25 cellular contexts compared by ENCODE assay signal in genomic region chr6:2187826-2188225, GRCh38. TPM values are rescaled to one million over a fixed set of nuclear protein-coding genes. Genes with fewer than 3 reads are reported as not detected.
DNase-seq lines count a peak whose midpoint lies in the region; ATAC-seq, FAIRE-seq and TF ChIP-seq lines count a peak whose summit lies in the region.
"Had no signal": no experiment of that assay in that cellular context is flagged by ENCODE, and none has a peak within 500 bp of the region (broad histone marks: within the 10 kb centered on the region; RNA-seq: fewer than 3 reads in every experiment).

No MANE protein-coding gene starts in this region.

- in situ Hi-C loops in GM12878 (cut with MboI) = no loop called here

- POLR2A ChIA-PET in GM12878 (lab: Charles Lee) = no interaction called here

- DNase-seq in GM12878 (ENCODE audit: low read depth, low spot score) (no peak), NAMALWA (ENCODE audit: low spot score) (no peak), NCI-H446 treated with DMSO at 0.1 percent for 48 hours (lab: John Stamatoyannopoulos, UW) (no peak)
- DNase-seq: Calu3; CD8-positive, alpha-beta memory T cell; H9; HFFc6; NCI-H1092 treated with DMSO at 0.1 percent for 48 hours; NCI-H146; NCI-H2029; NCI-H2227 treated with DMSO at 0.1 percent for 48 hours; NCI-H510A treated with DMSO at 0.1 percent for 48 hours; NCI-H748 treated with DMSO at 0.1 percent for 48 hours; PC-9; SIG-M5; SK-N-SH had no signal

- intact Hi-C loops in GM12878 (cut with micrococcal nuclease; ENCODE audit: unreplicated experiment) = loop anchor here (2.0 kb wide), 1 partner anchor 77 kb away; no protein-coding TSS in a partner anchor

- CTCF ChIA-PET in GM12878 (lab: Yijun Ruan, JAX) = interaction anchor here (0.7 to 1.2 kb wide), 3 partner anchors 10 to 763 kb away, joined by 3 to 4 read pairs (median 3); no protein-coding TSS in a partner anchor

- no peak overlapping the region for H3K27ac ChIP-seq in GM12878 (ENCODE audit: control insufficient read depth, insufficient read depth)
- H3K27ac ChIP-seq: C4-2B, PC-9, RWPE1 had no signal

- TF ChIP-seq CTCF in GM12878 (IDR thresholded peaks at IDR 0.05 in 2 of 3, conservative IDR thresholded peaks at IDR 0.05 in 1 of 3; ENCODE audit: control insufficient read depth in 2 of 3, extremely low read depth in 1 of 3, insufficient read depth in 1 of 3, low read depth in 3 of 3, low read length in 3 of 3) = no peak

- RAD21 ChIA-PET in GM12878 (lab: Charles Lee; ENCODE audit: unreplicated experiment) = interaction anchor here (1.5 kb wide), 1 partner anchor 27 kb away, joined by 3 read pairs; no protein-coding TSS in a partner anchor

- H3K9me3 ChIP-seq in GM12878 (replicated peaks; ENCODE audit: control insufficient read depth, insufficient read depth, low read length) = no peaks in the 10 kb centered on the region; the same call in 2 of the 3 replicates
- H3K9me3 ChIP-seq: SK-N-SH had no signal

- no peak for TF ChIP-seq RAD21 in GM12878 (IDR thresholded peaks at IDR 0.05; ENCODE audit: insufficient read depth, low read depth, low read length)

- 78% methylated on average over 3 of the region's 3 CpGs for WGBS in GM12878 (ENCODE audit: insufficient coverage, insufficient replicate concordance, low lambda C conversion rate, missing lambda C conversion rate)

- peaks cover 13% of the 10 kb centered on the region for H4K20me1 ChIP-seq in GM12878 (ENCODE audit: control insufficient read depth, insufficient read depth)

- FAIRE-seq in GM12878 (lab: Jason Lieb, UNC) = no peak
- FAIRE-seq: G401.6, K562 had no signal

- no peak for TF ChIP-seq POLR2A in GM12878 (IDR thresholded peaks at IDR 0.05; ENCODE audit: low read depth, low read length)

- no peaks in the 10 kb centered on the region for H3K27me3 ChIP-seq in GM12878 (replicated peaks in 1 of 2; ENCODE audit: control insufficient read depth in 2 of 2, insufficient read depth in 2 of 2, low read length in 1 of 2)

- H3K4me3 ChIP-seq in GM12878 = no peak overlapping the region
- H3K4me3 ChIP-seq: K562, PC-9 had no signal

- no peaks in the 10 kb centered on the region; a peak in 1 of 4 replicates for H3K36me3 ChIP-seq in GM12878 (ENCODE audit: control insufficient read depth in 2 of 2, insufficient read depth in 2 of 2, low read length in 1 of 2)

- SMC1A ChIA-PET in GM12878 (lab: Charles Lee; ENCODE audit: uncharacterized antibody, unreplicated experiment) = interaction anchor here (0.8 to 1.0 kb wide), 2 partner anchors 51 to 90 kb away, joined by 3 read pairs; no protein-coding TSS in a partner anchor

- H3K79me2 ChIP-seq in GM12878 (ENCODE audit: control insufficient read depth, insufficient read depth, low read length) = 0 out of 2 replicates have a peak, but pooled peaks cover 1% of the 10 kb centered on the region

- no peak overlapping the region for H3K4me2 ChIP-seq in GM12878 (ENCODE audit: control insufficient read depth, insufficient read depth)
- H3K4me2 ChIP-seq: PC-9, SK-N-SH had no signal

- peaks cover 18% of the 10 kb centered on the region for H3K4me1 ChIP-seq in GM12878 (ENCODE audit: control insufficient read depth, insufficient read depth, low read length)

- no peak overlapping the region for H2AFZ ChIP-seq in GM12878 (ENCODE audit: control insufficient read depth, low read depth, low read length)
- H2AFZ ChIP-seq: PC-9 had no signal

- BruUV-seq in GM12878 (replicated peaks; lab: Mats Ljungman, UMichigan) = no TSS peak

- ATAC-seq in GM18498 (IDR thresholded peaks at IDR 0.05; ENCODE audit: unreplicated experiment) = peak; percentile 41
- ATAC-seq in GM18909 (IDR thresholded peaks at IDR 0.05; ENCODE audit: poor library complexity, unreplicated experiment) = peak; percentile 62
- peak; percentile 52 for ATAC-seq in HG03108 (IDR thresholded peaks at IDR 0.05; ENCODE audit: unreplicated experiment)
- peak; percentile 43; the same call in 2 of the 3 replicates for ATAC-seq in GM12878
- no peak for ATAC-seq in HG02938 (IDR thresholded peaks at IDR 0.05; ENCODE audit: unreplicated experiment)
- ATAC-seq in GM19351 (IDR thresholded peaks at IDR 0.05; ENCODE audit: unreplicated experiment) = no peak
- ATAC-seq: K562 had no signal

- no peak overlapping the region for H3K9ac ChIP-seq in GM12878 (ENCODE audit: control insufficient read depth, insufficient read depth, low read length)
- H3K9ac ChIP-seq: SK-N-SH had no signal

- TF ChIP-seq EP300 in GM12878 (IDR thresholded peaks at IDR 0.05; ENCODE audit: borderline replicate concordance in 1 of 2, control insufficient read depth in 1 of 2, low read depth in 2 of 2, low read length in 2 of 2) = no peak

TF ChIP-seq in GM12878, 131 proteins besides CTCF, POLR2A, EP300 and RAD21:
- TF ChIP-seq ELK1 (IDR thresholded peaks at IDR 0.05; ENCODE audit: low read depth, low read length) (no peak), BRCA1 (IDR thresholded peaks at IDR 0.05; ENCODE audit: low read depth, low read length) (no peak), SPI1 (IDR thresholded peaks at IDR 0.05; ENCODE audit: borderline replicate concordance, insufficient read depth, low read depth, low read length) (no peak), NKRF (conservative IDR thresholded peaks at IDR 0.05) (no peak), NR2C1 (IDR thresholded peaks at IDR 0.05) (no peak), PML (IDR thresholded peaks at IDR 0.05; ENCODE audit: low read length) (no peak), NFXL1 (IDR thresholded peaks at IDR 0.05; ENCODE audit: borderline replicate concordance) (no peak)
TF ChIP-seq in GM12878: peak in this region for 0.

RNA-seq across cellular contexts. Expression of gene GMDS, which starts 57.6 kb away (rescaled TPM):
- 44.3 and 59.2 TPM in 2 replicates for total RNA-seq in GM12878 (2013; cell fraction: nucleolus; rRNA removed)
- total RNA-seq in GM12878 (2014; rRNA removed) (14.4 and 17.7 TPM in 2 replicates), GM12878 (2014; rRNA removed; fragmentation: Illumina TruSeq; extraction: Trizol) (22.3 and 24.8 TPM in 2 replicates), GM12878 (2021) (37.7 and 40.6 TPM in 2 replicates)
- 15.2 TPM for polyA plus RNA-seq in GM12878 (2011; ENCODE audit: low read depth)
- polyA plus RNA-seq in GM12878 (2011; rRNA removed) (31.7 and 48.6 TPM in 2 replicates), GM12878 (2014; fragmentation: Illumina TruSeq; extraction: Trizol) (53.8 and 110 TPM in 2 replicates), GM12878 (2014; fragmentation: Nextera tagmentation; extraction: Ambion mirVana) (1 to 10 TPM in 1 of 2 experiments, under 1 TPM in 1; 0.61 to 1.9 TPM), GM12878 (2014; rRNA removed) (29.6 and 33.0 TPM in 2 replicates), GM12878 (2016; fragmentation: Nextera tagmentation; extraction: Ambion mirVana) (10 to 100 TPM; 28.3 to 30.4 TPM)
- polyA plus RNA-seq in GM12878 (2011; cell fraction: cytosol; rRNA removed) = 17.4 and 20.4 TPM in 2 replicates
- 13.7 and 22.8 TPM in 2 replicates for polyA plus RNA-seq in GM12878 (2011; cell fraction: nucleus; rRNA removed)
- 22.2 and 27.5 TPM in 2 replicates for polyA plus RNA-seq in GM12878 (2012)
- polyA minus RNA-seq in GM12878 (2011; rRNA and poly(A)+ RNA removed) = 11.1 and 14.8 TPM in 2 replicates
- polyA minus RNA-seq in GM12878 (2011; cell fraction: cytosol; rRNA and poly(A)+ RNA removed) = 6.7 and 7.2 TPM in 2 replicates
- polyA minus RNA-seq in GM12878 (2011; cell fraction: nucleus; rRNA and poly(A)+ RNA removed) = 20.9 and 39.4 TPM in 2 replicates

Comparison
In these comparisons a context has a peak if more than half of its experiments do, and no peak if none do; other contexts are left out.
1. ATAC-seq: peak in GM18498 (single experiment), GM18909 (single experiment), HG03108 (single experiment) and GM12878 (single experiment); none in HG02938 (single experiment) and GM19351 (single experiment).